Comparison of ENCODE assay signal across 1 cellular context in genomic region chr7:159030490-159031134, GRCh38.
TF ChIP-seq lines count a peak whose summit lies in the region.

No MANE protein-coding gene starts in this region.

TF ChIP-seq in K562, 482 proteins besides CTCF, POLR2A, EP300 and RAD21 (continued from another document and continues in another):
- peak; percentile 36 for TF ChIP-seq GTF3C2 (IDR thresholded peaks at IDR 0.05; ENCODE audit: borderline replicate concordance, extremely low read depth, insufficient read length)
- peak; percentile 67 for TF ChIP-seq CCNT2 (IDR thresholded peaks at IDR 0.05; ENCODE audit: borderline replicate concordance, extremely low read depth, insufficient read length, low read depth, low read length)
- TF ChIP-seq HEY1 (CRISPR knock-in tag; IDR thresholded peaks at IDR 0.05; ENCODE audit: borderline replicate concordance), result no peak
- TF ChIP-seq FOXA3 (CRISPR knock-in tag; conservative IDR thresholded peaks at IDR 0.05 in 1 of 2, IDR thresholded peaks at IDR 0.05 in 1 of 2), result peak in 1 of 2 experiments; percentile 58; a peak in 1 of 4 replicates
- TF ChIP-seq KDM5B (IDR thresholded peaks at IDR 0.05; ENCODE audit: insufficient replicate concordance, low read depth, low read length), result peak; percentile 67
- no peak for TF ChIP-seq LARP7 (IDR thresholded peaks at IDR 0.05)
- 0 out of 2 replicates have a peak, but pooled peaks have one; percentile 61 for TF ChIP-seq ZBTB17 (CRISPR knock-in tag; IDR thresholded peaks at IDR 0.05)
- TF ChIP-seq PTTG1 (tag; IDR thresholded peaks at IDR 0.05; ENCODE audit: low read depth), result no peak
- peak; percentile 87 for TF ChIP-seq SMAD4 (CRISPR knock-in tag; conservative IDR thresholded peaks at IDR 0.05)
- no peak for TF ChIP-seq MYNN (IDR thresholded peaks at IDR 0.05)
- TF ChIP-seq MYNN (CRISPR knock-in tag; IDR thresholded peaks at IDR 0.05), result no peak
- TF ChIP-seq CBFA2T3 (IDR thresholded peaks at IDR 0.05), result peak; percentile 34; the same call in 1 of the 2 replicates
- TF ChIP-seq ZFP91 (CRISPR knock-in tag; IDR thresholded peaks at IDR 0.05), result 0 out of 2 replicates have a peak, but pooled peaks have one; percentile 68
- TF ChIP-seq ZNF57 (CRISPR knock-in tag; IDR thresholded peaks at IDR 0.05), result peak; percentile 58; the same call in 1 of the 2 replicates
- no peak for TF ChIP-seq RHOXF2B (CRISPR knock-in tag; conservative IDR thresholded peaks at IDR 0.05)
- TF ChIP-seq DPF2 (IDR thresholded peaks at IDR 0.05), result peak; percentile 69; the same call in 1 of the 2 replicates
- 0 out of 2 replicates have a peak, but pooled peaks have one; percentile 37 for TF ChIP-seq ZNF24 (IDR thresholded peaks at IDR 0.05)
- peak; percentile 94 for TF ChIP-seq MAZ (CRISPR knock-in tag; conservative IDR thresholded peaks at IDR 0.05 in 1 of 2, IDR thresholded peaks at IDR 0.05 in 1 of 2)
- TF ChIP-seq ZBTB9 (CRISPR knock-in tag; IDR thresholded peaks at IDR 0.05), result peak; percentile 70; the same call in 1 of the 2 replicates
- TF ChIP-seq YY1 (IDR thresholded peaks at IDR 0.05; ENCODE audit: borderline replicate concordance in 1 of 3, control insufficient read depth in 1 of 3, extremely low read depth in 1 of 3, insufficient read depth in 3 of 3, insufficient read length in 1 of 3, insufficient replicate concordance in 2 of 3, low read depth in 1 of 3, low read length in 2 of 3), result peak in 2 of 3 experiments; percentile 74 to 86
- peak; percentile 79 for TF ChIP-seq HMGN3 (IDR thresholded peaks at IDR 0.05; ENCODE audit: borderline replicate concordance, extremely low read depth, insufficient read length, low read depth, low read length)
- no peak for TF ChIP-seq THRAP3 (IDR thresholded peaks at IDR 0.05; ENCODE audit: borderline replicate concordance)
- TF ChIP-seq CREB3L1 (IDR thresholded peaks at IDR 0.05; ENCODE audit: borderline replicate concordance, low read depth), result peak; percentile 87
- peak; percentile 70; the same call in 1 of the 2 replicates for TF ChIP-seq CBX1 (IDR thresholded peaks at IDR 0.05; ENCODE audit: low read depth)
- peak; percentile 77 for TF ChIP-seq ATF7 (IDR thresholded peaks at IDR 0.05)
- TF ChIP-seq RBM17 (IDR thresholded peaks at IDR 0.05; ENCODE audit: borderline replicate concordance, low read depth, low read length), result no peak
- no peak for TF ChIP-seq ZNF197 (CRISPR knock-in tag; IDR thresholded peaks at IDR 0.05; ENCODE audit: low read depth)
- TF ChIP-seq E2F4 (CRISPR knock-in tag; IDR thresholded peaks at IDR 0.05; ENCODE audit: low read depth), result peak; percentile 64
- TF ChIP-seq NFRKB (IDR thresholded peaks at IDR 0.05; ENCODE audit: low read depth), result peak; percentile 87
- TF ChIP-seq ZBTB33 (CRISPR knock-in tag; IDR thresholded peaks at IDR 0.05), result 0 out of 2 replicates have a peak, but pooled peaks have one; percentile 32
- no peak for TF ChIP-seq ZNF707 (CRISPR knock-in tag; conservative IDR thresholded peaks at IDR 0.05)
- no peak; the same call in 1 of the 2 replicates for TF ChIP-seq CREB1 (IDR thresholded peaks at IDR 0.05)
- TF ChIP-seq CREB1 (CRISPR knock-in tag; IDR thresholded peaks at IDR 0.05), result peak; percentile 51; the same call in 1 of the 2 replicates
- peak in 1 of 2 experiments; percentile 36; a peak in 1 of 4 replicates for TF ChIP-seq FOXK2 (conservative IDR thresholded peaks at IDR 0.05 in 1 of 2, IDR thresholded peaks at IDR 0.05 in 1 of 2; ENCODE audit: low read depth in 2 of 2)
- TF ChIP-seq CTBP1 (IDR thresholded peaks at IDR 0.05; ENCODE audit: borderline replicate concordance), result peak; percentile 95
- 0 out of 2 replicates have a peak, but pooled peaks have one; percentile 15 for TF ChIP-seq ZNF239 (CRISPR knock-in tag; IDR thresholded peaks at IDR 0.05)
- TF ChIP-seq PHTF2 (CRISPR knock-in tag; IDR thresholded peaks at IDR 0.05), result no peak
- no peak for TF ChIP-seq BRF1 (IDR thresholded peaks at IDR 0.05; ENCODE audit: borderline replicate concordance, extremely low read depth, insufficient read length)
- peak; percentile 86 for TF ChIP-seq RBFOX2 (IDR thresholded peaks at IDR 0.05; ENCODE audit: low read depth, low read length)
- no peak for TF ChIP-seq AFF1 (IDR thresholded peaks at IDR 0.05; ENCODE audit: low read depth in 1 of 2, partially characterized antibody in 2 of 2)
- TF ChIP-seq ZEB2 (IDR thresholded peaks at IDR 0.05), result peak; percentile 80; the same call in 1 of the 2 replicates
- TF ChIP-seq ETV1 (tag; conservative IDR thresholded peaks at IDR 0.05; ENCODE audit: low read depth), result peak; percentile 49; the same call in 1 of the 2 replicates
- TF ChIP-seq EP400 (IDR thresholded peaks at IDR 0.05), result peak; percentile 87
